26 cellular contexts compared by ENCODE assay signal in the genomic region with DNA sequence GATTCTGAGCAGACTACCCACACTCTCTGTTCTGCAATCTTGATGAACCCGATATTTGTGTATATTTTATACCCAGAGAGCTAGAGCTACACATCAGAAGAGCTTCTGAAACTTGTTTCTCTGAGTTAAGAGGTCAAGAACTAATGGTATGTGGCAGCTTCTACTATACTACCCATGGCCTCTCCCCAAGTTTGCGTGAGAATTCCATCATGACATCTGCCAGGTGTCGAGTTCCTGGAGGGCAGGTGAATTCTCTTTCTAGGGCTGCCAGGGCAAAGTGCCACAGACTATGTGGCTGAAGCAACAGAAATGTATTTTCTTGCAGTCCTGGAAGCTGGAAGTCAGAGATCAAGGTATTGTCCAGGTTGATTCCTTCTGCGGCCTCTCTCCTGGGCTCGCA. TPM values are rescaled to one million over a fixed set of nuclear protein-coding genes. Genes with fewer than 3 reads are reported as not detected.
DNase-seq lines count a peak whose midpoint lies in the region; ATAC-seq, FAIRE-seq and TF ChIP-seq lines count a peak whose summit lies in the region.
"Had no signal": no experiment of that assay in that cellular context is flagged by ENCODE, and none has a peak within 500 bp of the region (broad histone marks: within the 10 kb centered on the region; RNA-seq: fewer than 3 reads in every experiment).

No MANE protein-coding gene starts in this region.

- H3K9me3 Mint-ChIP-seq in astrocyte (ENCODE audit: unreplicated experiment) = peaks cover 2% of the 10 kb centered on the region
- no peaks in the 10 kb centered on the region for H3K9me3 Mint-ChIP-seq in type B pancreatic cell
- H3K9me3 Mint-ChIP-seq: activated T-helper 17 cell treated with anti-CD3 and anti-CD28 coated beads, Interleukin-2, amount 50 U/mL, for 72 hours; CD8-positive, alpha-beta memory T cell; mesothelial cell of epicardium; stimulated activated naive CD8-positive, alpha-beta T cell treated with anti-CD3 and anti-CD28 coated beads, Interleukin-15, amount 100 ng/mL, for 72 hours had no signal

- no peaks in the 10 kb centered on the region for H3K9me2 ChIP-seq in PC-3 (replicated peaks; ENCODE audit: low read length)

- H3K27ac ChIP-seq in PC-3 (ENCODE audit: low read length) (peak overlapping the region; percentile 74), astrocyte (ENCODE audit: low read depth, low read length) (no peak overlapping the region)
- H3K27ac ChIP-seq: KMS-11, left ventricle myocardium inferior, right atrium auricular region, SK-N-MC, tibial artery had no signal

- H3K27me3 ChIP-seq in PC-3 (ENCODE audit: low read length) (no peaks in the 10 kb centered on the region), astrocyte (ENCODE audit: insufficient read depth, low read length) (no peaks in the 10 kb centered on the region)
- H3K27me3 ChIP-seq: right atrium auricular region had no signal

- H4K20me1 ChIP-seq in PC-3 (ENCODE audit: low read length) = no peaks in the 10 kb centered on the region
- H4K20me1 ChIP-seq in astrocyte (ENCODE audit: insufficient read depth, low read length) = peaks cover 26% of the 10 kb centered on the region

- H3K27ac Mint-ChIP-seq in astrocyte (ENCODE audit: unreplicated experiment) (peak overlapping the region; percentile 6), type B pancreatic cell (no peak overlapping the region)
- H3K27ac Mint-ChIP-seq: activated T-helper 17 cell treated with anti-CD3 and anti-CD28 coated beads, Interleukin-2, amount 50 U/mL, for 72 hours; CD8-positive, alpha-beta memory T cell; mesothelial cell of epicardium; stimulated activated naive CD8-positive, alpha-beta T cell treated with anti-CD3 and anti-CD28 coated beads, Interleukin-15, amount 100 ng/mL, for 72 hours had no signal

- no peak for FAIRE-seq in astrocyte (lab: Jason Lieb, UNC)
- FAIRE-seq: colon, GM12878, islet of Langerhans had no signal

- CTCF ChIA-PET in PC-3 (lab: Charles Lee) = interaction anchor here (0.6 kb wide), 1 partner anchor 70 kb away, joined by 3 read pairs; no protein-coding TSS in a partner anchor

- H3K4me1 ChIP-seq in PC-3 (ENCODE audit: insufficient read depth, low read length) = peaks cover 52% of the 10 kb centered on the region
- H3K4me1 ChIP-seq in astrocyte (ENCODE audit: insufficient read depth, low read length) = peaks cover 53% of the 10 kb centered on the region

- H3K4me1 Mint-ChIP-seq in astrocyte (ENCODE audit: low read depth, unreplicated experiment) = peaks cover 53% of the 10 kb centered on the region
- H3K4me1 Mint-ChIP-seq in type B pancreatic cell (ENCODE audit: unreplicated experiment) = peaks cover 35% of the 10 kb centered on the region
- H3K4me1 Mint-ChIP-seq: activated T-helper 17 cell treated with anti-CD3 and anti-CD28 coated beads, Interleukin-2, amount 50 U/mL, for 72 hours; stimulated activated naive CD8-positive, alpha-beta T cell treated with anti-CD3 and anti-CD28 coated beads, Interleukin-15, amount 100 ng/mL, for 72 hours had no signal

- H3K27me3 Mint-ChIP-seq in astrocyte (ENCODE audit: low read depth, unreplicated experiment) (peaks cover 7% of the 10 kb centered on the region), type B pancreatic cell (peaks cover 17% of the 10 kb centered on the region)

- H3K4me3 Mint-ChIP-seq in astrocyte (ENCODE audit: unreplicated experiment) (no peak overlapping the region), type B pancreatic cell (peak overlapping the region; percentile 62)
- H3K4me3 Mint-ChIP-seq: activated T-helper 17 cell treated with anti-CD3 and anti-CD28 coated beads, Interleukin-2, amount 50 U/mL, for 72 hours; CD8-positive, alpha-beta memory T cell; mesothelial cell of epicardium; stimulated activated naive CD8-positive, alpha-beta T cell treated with anti-CD3 and anti-CD28 coated beads, Interleukin-15, amount 100 ng/mL, for 72 hours had no signal

- H3K36me3 Mint-ChIP-seq in astrocyte (ENCODE audit: low read depth, unreplicated experiment) (peaks cover 5% of the 10 kb centered on the region), type B pancreatic cell (no peaks in the 10 kb centered on the region)
- H3K36me3 Mint-ChIP-seq: CD8-positive, alpha-beta memory T cell; mesothelial cell of epicardium had no signal

- H2AFZ ChIP-seq in PC-3 (ENCODE audit: low read length) (no peak overlapping the region), astrocyte (ENCODE audit: low read depth, low read length) (no peak overlapping the region)

- intact Hi-C loops in PC-3 (cut with micrococcal nuclease) = no loop called here

- POLR2A ChIA-PET in PC-3 (lab: Charles Lee; ENCODE audit: unreplicated experiment) = interaction anchor here (0.6 kb wide), 2 partner anchors 46 to 65 kb away, joined by 4 to 7 read pairs; no protein-coding TSS in a partner anchor

- DNase-seq in PC-3 (peak; percentile 59), astrocyte (ENCODE audit: low read depth) (no peak), islet precursor cell (peak; percentile 45), type B pancreatic cell (ENCODE audit: extremely low spot score, unreplicated experiment) (peak; percentile 13), NCI-H526 treated with DMSO at 0.1 percent for 48 hours (lab: John Stamatoyannopoulos, UW) (no peak), superior temporal gyrus (ENCODE audit: extremely low spot score) (no peak)
- DNase-seq in activated CD4-positive, alpha-beta T cell treated with anti-CD3 and anti-CD28 coated beads for 48 hours = no peak
- DNase-seq: activated naive CD4-positive, alpha-beta T cell treated with anti-CD3 and anti-CD28 coated beads, Interleukin-2, amount 50 U/mL, for 16 hours; CD8-positive, alpha-beta memory T cell; effector memory CD4-positive, alpha-beta T cell; left ventricle myocardium inferior; NCI-H2081 treated with DMSO at 0.1 percent for 48 hours; NCI-H446 treated with DMSO at 0.1 percent for 48 hours; stimulated activated CD4-positive, alpha-beta T cell treated with anti-CD3 and anti-CD28 coated beads, Interleukin-12 subunit alpha, Interleukin-12 subunit beta, amount 100 ng/mL, for 4 hours; stimulated activated CD4-positive, alpha-beta T cell treated with anti-CD3 and anti-CD28 coated beads, Interleukin-2, amount 100 ng/mL, for 48 hours; stimulated activated naive CD8-positive, alpha-beta T cell treated with anti-CD3 and anti-CD28 coated beads, Interleukin-15, amount 100 ng/mL, for 72 hours; T-helper 2 cell had no signal

- no peaks in the 10 kb centered on the region for H3K36me3 ChIP-seq in PC-3 (ENCODE audit: low read depth, low read length)
- no peaks in the 10 kb centered on the region for H3K36me3 ChIP-seq in astrocyte (ENCODE audit: insufficient read depth, low read length)
- H3K36me3 ChIP-seq: left ventricle myocardium inferior, right atrium auricular region, tibial artery had no signal

- H3K9ac ChIP-seq in PC-3 (ENCODE audit: low read length) = 0 out of 2 replicates have a peak overlapping the region, but pooled peaks have one; percentile 8
- no peak overlapping the region for H3K9ac ChIP-seq in astrocyte (ENCODE audit: low read length)
- H3K9ac ChIP-seq: KMS-11 had no signal

- no peak for ATAC-seq in PC-3
- ATAC-seq: activated T-helper 17 cell treated with anti-CD3 and anti-CD28 coated beads, Interleukin-2, amount 50 U/mL, for 72 hours; GM12878; stimulated activated naive CD8-positive, alpha-beta T cell treated with anti-CD3 and anti-CD28 coated beads, Interleukin-15, amount 100 ng/mL, for 72 hours had no signal

- no peaks in the 10 kb centered on the region for H3K9me3 ChIP-seq in PC-3 (ENCODE audit: low read length)
- no peaks in the 10 kb centered on the region for H3K9me3 ChIP-seq in astrocyte (ENCODE audit: insufficient read depth, low read depth, low read length)
- H3K9me3 ChIP-seq: left ventricle myocardium inferior, right atrium auricular region, tibial artery had no signal

- H3K4me2 ChIP-seq in PC-3 (ENCODE audit: low read length) = no peak overlapping the region
- no peak overlapping the region for H3K4me2 ChIP-seq in astrocyte (ENCODE audit: low read length)
- H3K4me2 ChIP-seq: KMS-11 had no signal

- no peak for TF ChIP-seq CTCF in PC-3 (conservative IDR thresholded peaks at IDR 0.05; ENCODE audit: low read depth, low read length)
- TF ChIP-seq CTCF in astrocyte (IDR thresholded peaks at IDR 0.05; ENCODE audit: insufficient read depth, low read depth, low read length) = no peak
- no peak for TF ChIP-seq CTCF in type B pancreatic cell (conservative IDR thresholded peaks at IDR 0.05)

- H3K79me2 ChIP-seq in PC-3 (ENCODE audit: low read length) = peaks cover 55% of the 10 kb centered on the region
- H3K79me2 ChIP-seq in astrocyte (ENCODE audit: insufficient read depth, low read length) = peaks cover 56% of the 10 kb centered on the region

- H3K4me3 ChIP-seq in PC-3 (ENCODE audit: low read length) (no peak overlapping the region), astrocyte (ENCODE audit: insufficient read depth, low read depth, low read length) (no peak overlapping the region)
- H3K4me3 ChIP-seq: GM12878, left ventricle myocardium inferior, right atrium auricular region, SK-N-MC, tibial artery had no signal

- no TSS peak for BruUV-seq in PC-3 (replicated peaks; lab: Mats Ljungman, UMichigan)

- no peaks in the 10 kb centered on the region for H3F3A ChIP-seq in PC-3 (ENCODE audit: low read length, unreplicated experiment)

RNA-seq across cellular contexts. Expression of a gene that starts 4.4 kb away (rescaled TPM):
- total RNA-seq in PC-3 (2014; rRNA removed) (4.1 and 6.6 TPM in 2 replicates), astrocyte (13.8 and 25.7 TPM in 2 replicates), type B pancreatic cell (ENCODE audit: low replicate concordance) (13.4 and 24.0 TPM in 2 replicates)
- total RNA-seq: CD8-positive, alpha-beta memory T cell had no signal

Comparison
In these comparisons a context has a peak if more than half of its experiments do, and no peak if none do; other contexts are left out.
1. DNase-seq: peak in PC-3 (single experiment), islet precursor cell (single experiment) and type B pancreatic cell (single experiment); none in astrocyte (single experiment), NCI-H526 treated with DMSO at 0.1 percent for 48 hours (single experiment), activated CD4-positive, alpha-beta T cell treated with anti-CD3 and anti-CD28 coated beads for 48 hours (single experiment) and superior temporal gyrus (single experiment).